ENCODE assay signal across 11 cellular contexts in the genomic region with DNA sequence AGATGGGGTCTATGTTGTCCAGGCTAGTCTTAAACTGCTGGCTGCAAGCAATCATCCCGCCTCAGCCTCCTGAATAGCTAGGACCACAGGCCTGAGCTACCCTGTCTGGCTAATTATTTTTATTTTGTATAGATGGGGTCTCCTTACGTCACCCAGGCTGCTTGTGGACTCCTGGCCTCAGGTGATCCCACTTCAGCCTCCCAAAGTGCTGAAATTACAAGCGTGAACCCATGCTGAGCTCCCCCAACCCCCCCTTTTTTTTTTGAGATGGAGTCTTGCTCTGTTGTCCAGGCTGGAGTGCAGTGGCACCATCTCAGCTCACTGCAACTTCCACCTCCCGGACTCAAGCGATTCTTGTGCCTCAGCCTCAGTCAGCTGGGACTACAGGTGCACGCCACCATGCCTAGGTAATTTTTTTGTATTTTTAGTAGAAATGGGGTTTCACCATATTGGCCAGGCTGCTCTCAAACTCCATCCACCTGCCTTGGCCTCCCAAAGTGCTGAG. TPM values are rescaled to one million over a fixed set of nuclear protein-coding genes. Genes with fewer than 3 reads are reported as not detected.
"Had no signal": no experiment of that assay in that cellular context is flagged by ENCODE, and none has a peak within 500 bp of the region (broad histone marks: within the 10 kb centered on the region; RNA-seq: fewer than 3 reads in every experiment).

No MANE protein-coding gene starts in this region.

- H3K27ac Mint-ChIP-seq: HFFc6, IgD-negative memory B cell had no signal

- H3K4me1 ChIP-seq: HAP-1 had no signal

- DNase-seq: GM23248, GOT3, H7, HFFc6, KBM-7 had no signal

- H3K9ac ChIP-seq: GM23248 had no signal

- H3K27ac ChIP-seq: GM23248 had no signal

- H3K9me3 Mint-ChIP-seq: HFFc6, IgD-negative memory B cell had no signal

- H3K9me3 ChIP-seq: HAP-1 had no signal

- H3K4me3 ChIP-seq: GM23248, HAP-1 had no signal

- FAIRE-seq: HTR-8/SVneo had no signal

- ATAC-seq: HCT116 had no signal

- H2AFZ ChIP-seq: GM23248 had no signal

- H3K4me3 Mint-ChIP-seq: HFFc6, IgD-negative memory B cell had no signal

- H3K27me3 Mint-ChIP-seq: IgD-negative memory B cell had no signal

RNA-seq across cellular contexts. Expression of gene FAM25A, which starts 25.4 kb away (rescaled TPM):
- total RNA-seq: GM23248, H4, H7, HFFc6, HT-29 had no signal
- polyA plus RNA-seq: GM23248, IgD-negative memory B cell had no signal
